8 cellular contexts compared by ENCODE assay signal in the genomic region with DNA sequence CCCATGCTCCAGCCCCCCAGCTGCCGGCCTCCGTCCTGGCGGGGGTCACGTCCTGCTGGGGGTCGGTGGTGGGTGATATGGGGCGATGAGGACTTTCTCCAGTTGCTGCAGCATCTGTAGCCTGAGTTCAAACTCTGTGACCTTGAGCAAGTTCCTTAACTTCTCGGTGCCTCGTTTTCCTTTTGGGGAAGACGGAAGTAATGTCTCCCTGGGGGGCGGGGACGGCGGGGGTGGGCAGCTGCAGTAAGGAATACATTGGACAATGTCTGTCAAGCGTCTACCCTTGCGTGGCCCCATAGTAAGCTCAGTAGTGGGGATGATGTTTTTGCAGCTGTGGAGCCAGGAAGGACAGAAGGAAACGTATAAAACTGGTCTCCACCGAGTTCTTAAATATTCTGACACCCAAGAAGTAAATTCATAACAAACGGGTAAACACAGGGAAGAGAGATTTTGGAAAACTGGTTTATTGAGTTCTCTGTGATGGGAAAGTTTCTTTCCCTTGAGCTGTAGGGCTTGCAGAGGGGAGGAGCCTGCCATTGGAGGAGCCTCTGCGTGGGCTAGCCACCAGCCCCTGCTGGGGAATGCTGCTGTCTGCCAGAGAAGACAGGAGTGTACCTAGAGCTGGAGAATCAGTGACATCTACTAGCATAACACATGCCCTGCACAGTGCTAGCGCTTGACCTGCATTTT. TPM values are rescaled to one million over a fixed set of nuclear protein-coding genes. Genes with fewer than 3 reads are reported as not detected.
DNase-seq lines count a peak whose midpoint lies in the region; ATAC-seq and TF ChIP-seq lines count a peak whose summit lies in the region.

No MANE protein-coding gene starts in this region.

- H3K4me1 Mint-ChIP-seq in brain, result peaks cover 33% of the 10 kb centered on the region

- peak overlapping the region; percentile 13 to 69 (median 64) for H3K4me3 Mint-ChIP-seq in brain

- CTCF ChIA-PET in BJ (lab: Yijun Ruan, JAX) (interaction anchor here (1.3 to 8.8 kb wide), 2 partner anchors 59 to 65 kb away, joined by 4 to 216 read pairs; partner anchors contain the start of gene APMAP), GM10248 (lab: Yijun Ruan, JAX) (interaction anchor here (0.9 to 10.3 kb wide), 5 partner anchors 10 to 340 kb away, joined by 3 to 201 read pairs (median 5); partner anchors contain the start of gene APMAP)

- ATAC-seq in HG03196 (IDR thresholded peaks at IDR 0.05; ENCODE audit: unreplicated experiment), result no peak
- no peak for ATAC-seq in GM19455 (IDR thresholded peaks at IDR 0.05; ENCODE audit: unreplicated experiment)

- H3K27me3 ChIP-seq in BJ (ENCODE audit: control insufficient read depth, insufficient read depth, low read length) (peaks cover 28% of the 10 kb centered on the region), HL-60 (ENCODE audit: insufficient read depth, poor library complexity, severe bottlenecking) (no peaks in the 10 kb centered on the region)

- TF ChIP-seq CTCF in BJ (IDR thresholded peaks at IDR 0.05; ENCODE audit: insufficient read depth, low read depth, low read length), result no peak
- TF ChIP-seq CTCF in HL-60 (IDR thresholded peaks at IDR 0.05; ENCODE audit: insufficient read depth, low read length), result no peak
- TF ChIP-seq CTCF in brain (conservative IDR thresholded peaks at IDR 0.05), result no peak
- TF ChIP-seq CTCF in GM10248 (IDR thresholded peaks at IDR 0.05; ENCODE audit: control extremely low read depth, extremely low read depth, low read depth, missing control alignments), result no peak

- no peaks in the 10 kb centered on the region for H3K9me3 Mint-ChIP-seq in brain

- peaks cover 52% of the 10 kb centered on the region for H3K27me3 Mint-ChIP-seq in brain

- H3K36me3 ChIP-seq in BJ (ENCODE audit: control insufficient read depth, insufficient read depth, low read length), result no peaks in the 10 kb centered on the region

- peak overlapping the region in 3 of 5 experiments; percentile 9 to 73 (median 39) for H3K27ac Mint-ChIP-seq in brain

- DNase-seq in BJ (ENCODE audit: low read depth) (no peak), HL-60 (ENCODE audit: low read depth in 1 of 2, low spot score in 1 of 2) (no peak), mesenteric fat pad (ENCODE audit: low spot score) (peak; percentile 68), GM10248 (ENCODE audit: extremely low spot score) (no peak), D341Med (ENCODE audit: low spot score) (no peak)

- no peaks in the 10 kb centered on the region for H3K36me3 Mint-ChIP-seq in brain

- peak overlapping the region; percentile 80 for H3K27ac ChIP-seq in HL-60 (replicated peaks)

- POLR2A ChIA-PET in BJ (lab: Charles Lee), result no interaction called here
- POLR2A ChIA-PET in GM10248 (lab: Yijun Ruan, JAX), result no interaction called here

- H3K4me3 ChIP-seq in BJ (ENCODE audit: low read depth, low read length) (peak overlapping the region; percentile 58), HL-60 (replicated peaks; ENCODE audit: insufficient read depth, low read length) (peak overlapping the region; percentile 50; the same call in 1 of the 2 replicates)

RNA-seq across cellular contexts. Expression of gene ACSS1, which starts 1.0 kb away (rescaled TPM):
- 3.6 and 6.3 TPM in 2 replicates for polyA plus RNA-seq in BJ (2011; rRNA removed)
- polyA minus RNA-seq in BJ (2011; rRNA and poly(A)+ RNA removed), result 6.0 and 7.7 TPM in 2 replicates
- polyA plus RNA-seq in brain (ENCODE audit: insufficient read depth, low read depth, low replicate concordance), result 12.2 TPM
- total RNA-seq in mesenteric fat pad, result 14.3 TPM

RNA-seq across cellular contexts. Expression of gene VSX1, which starts 23.0 kb away (rescaled TPM):
- not detected in 2 replicates for polyA plus RNA-seq in BJ (2011; rRNA removed)
- not detected in 2 replicates for polyA minus RNA-seq in BJ (2011; rRNA and poly(A)+ RNA removed)
- polyA plus RNA-seq in brain (ENCODE audit: insufficient read depth, low read depth, low replicate concordance), result 0.56 TPM
- total RNA-seq in mesenteric fat pad, result not detected
